ENCODE assay signal across 1 cellular context in the genomic region with DNA sequence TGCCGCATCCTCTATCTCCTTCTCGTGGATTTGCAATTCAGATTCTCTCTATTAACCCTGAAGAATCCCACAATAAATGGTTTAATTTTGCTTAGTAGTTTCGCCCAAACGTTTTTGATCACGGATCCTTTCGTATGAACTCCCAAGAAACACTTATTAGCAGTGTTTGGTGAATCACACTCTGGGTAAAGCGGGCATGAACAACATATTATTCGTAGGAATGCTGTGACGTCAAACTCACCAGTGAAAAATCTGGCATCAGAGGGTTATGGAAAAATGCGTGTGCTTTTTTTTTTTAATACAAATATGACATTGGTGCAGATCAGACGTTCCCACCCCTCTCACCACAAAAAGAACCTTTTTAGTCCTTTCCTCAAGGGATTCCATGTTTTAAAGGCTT.
TF ChIP-seq lines count a peak whose summit lies in the region.

No MANE protein-coding gene starts in this region.

TF ChIP-seq in HepG2, 621 proteins besides CTCF, POLR2A, EP300 and RAD21:
- TF ChIP-seq, protein P1, sequence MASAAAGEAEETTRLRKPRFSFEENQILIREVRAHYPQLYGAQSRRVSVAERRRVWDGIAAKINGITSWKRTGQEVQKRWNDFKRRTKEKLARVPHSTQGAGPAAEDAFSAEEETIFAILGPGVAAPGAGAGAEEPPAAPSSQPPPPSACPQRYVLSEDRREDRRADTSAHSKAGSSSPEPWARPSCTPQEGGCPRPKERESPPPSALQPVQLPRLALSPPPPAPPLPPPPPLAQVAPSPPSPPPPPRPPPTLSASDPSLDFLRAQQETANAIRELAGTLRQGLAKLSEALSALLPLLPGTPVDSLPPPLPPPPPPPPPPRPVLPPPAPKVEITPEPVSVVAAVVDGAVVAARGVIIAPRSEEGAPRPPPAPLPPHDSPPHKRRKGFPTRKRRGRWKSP (CRISPR knock-in tag; IDR thresholded peaks at IDR 0.05): no peak
- TF ChIP-seq, protein P2, sequence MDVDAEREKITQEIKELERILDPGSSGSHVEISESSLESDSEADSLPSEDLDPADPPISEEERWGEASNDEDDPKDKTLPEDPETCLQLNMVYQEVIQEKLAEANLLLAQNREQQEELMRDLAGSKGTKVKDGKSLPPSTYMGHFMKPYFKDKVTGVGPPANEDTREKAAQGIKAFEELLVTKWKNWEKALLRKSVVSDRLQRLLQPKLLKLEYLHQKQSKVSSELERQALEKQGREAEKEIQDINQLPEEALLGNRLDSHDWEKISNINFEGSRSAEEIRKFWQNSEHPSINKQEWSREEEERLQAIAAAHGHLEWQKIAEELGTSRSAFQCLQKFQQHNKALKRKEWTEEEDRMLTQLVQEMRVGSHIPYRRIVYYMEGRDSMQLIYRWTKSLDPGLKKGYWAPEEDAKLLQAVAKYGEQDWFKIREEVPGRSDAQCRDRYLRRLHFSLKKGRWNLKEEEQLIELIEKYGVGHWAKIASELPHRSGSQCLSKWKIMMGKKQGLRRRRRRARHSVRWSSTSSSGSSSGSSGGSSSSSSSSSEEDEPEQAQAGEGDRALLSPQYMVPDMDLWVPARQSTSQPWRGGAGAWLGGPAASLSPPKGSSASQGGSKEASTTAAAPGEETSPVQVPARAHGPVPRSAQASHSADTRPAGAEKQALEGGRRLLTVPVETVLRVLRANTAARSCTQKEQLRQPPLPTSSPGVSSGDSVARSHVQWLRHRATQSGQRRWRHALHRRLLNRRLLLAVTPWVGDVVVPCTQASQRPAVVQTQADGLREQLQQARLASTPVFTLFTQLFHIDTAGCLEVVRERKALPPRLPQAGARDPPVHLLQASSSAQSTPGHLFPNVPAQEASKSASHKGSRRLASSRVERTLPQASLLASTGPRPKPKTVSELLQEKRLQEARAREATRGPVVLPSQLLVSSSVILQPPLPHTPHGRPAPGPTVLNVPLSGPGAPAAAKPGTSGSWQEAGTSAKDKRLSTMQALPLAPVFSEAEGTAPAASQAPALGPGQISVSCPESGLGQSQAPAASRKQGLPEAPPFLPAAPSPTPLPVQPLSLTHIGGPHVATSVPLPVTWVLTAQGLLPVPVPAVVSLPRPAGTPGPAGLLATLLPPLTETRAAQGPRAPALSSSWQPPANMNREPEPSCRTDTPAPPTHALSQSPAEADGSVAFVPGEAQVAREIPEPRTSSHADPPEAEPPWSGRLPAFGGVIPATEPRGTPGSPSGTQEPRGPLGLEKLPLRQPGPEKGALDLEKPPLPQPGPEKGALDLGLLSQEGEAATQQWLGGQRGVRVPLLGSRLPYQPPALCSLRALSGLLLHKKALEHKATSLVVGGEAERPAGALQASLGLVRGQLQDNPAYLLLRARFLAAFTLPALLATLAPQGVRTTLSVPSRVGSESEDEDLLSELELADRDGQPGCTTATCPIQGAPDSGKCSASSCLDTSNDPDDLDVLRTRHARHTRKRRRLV (CRISPR knock-in tag; IDR thresholded peaks at IDR 0.05): peak; percentile 68; the same call in 1 of the 2 replicates
- TF ChIP-seq CREB1 (IDR thresholded peaks at IDR 0.05): peak; percentile 69
- no peak for TF ChIP-seq CREB1 (CRISPR knock-in tag; IDR thresholded peaks at IDR 0.05)
- TF ChIP-seq ZMAT3 (CRISPR knock-in tag; conservative IDR thresholded peaks at IDR 0.05): no peak
- TF ChIP-seq RARG (CRISPR knock-in tag; IDR thresholded peaks at IDR 0.05; ENCODE audit: low read depth): no peak
- no peak for TF ChIP-seq ZNF207 (IDR thresholded peaks at IDR 0.05; ENCODE audit: borderline replicate concordance)
- no peak for TF ChIP-seq ETV6 (CRISPR knock-in tag; conservative IDR thresholded peaks at IDR 0.05)
- no peak for TF ChIP-seq ZFP36 (IDR thresholded peaks at IDR 0.05; ENCODE audit: borderline replicate concordance, low read depth, low read length, partially characterized antibody)
- no peak for TF ChIP-seq ZNF460 (CRISPR knock-in tag; IDR thresholded peaks at IDR 0.05; ENCODE audit: borderline replicate concordance)
- no peak for TF ChIP-seq TAF15 (IDR thresholded peaks at IDR 0.05; ENCODE audit: low read depth, low read length, poor library complexity, severe bottlenecking)
- no peak for TF ChIP-seq ZNF367 (CRISPR knock-in tag; IDR thresholded peaks at IDR 0.05; ENCODE audit: borderline replicate concordance)
